25 cellular contexts compared by ENCODE assay signal in genomic region chr1:244301595-244302130, GRCh38.
DNase-seq lines count a peak whose midpoint lies in the region; ATAC-seq, FAIRE-seq and TF ChIP-seq lines count a peak whose summit lies in the region.
"Had no signal": no experiment of that assay in that cellular context is flagged by ENCODE, and none has a peak within 500 bp of the region (broad histone marks: within the 10 kb centered on the region; RNA-seq: fewer than 3 reads in every experiment).

No MANE protein-coding gene starts in this region.

- no peak overlapping the region for H2AFZ ChIP-seq in HepG2 (ENCODE audit: low read length)

- POLR2A ChIA-PET in HepG2 (lab: Yijun Ruan, JAX): no interaction called here

- H3K4me1 ChIP-seq in right lobe of liver (peaks cover 0 to 6% (median 0%) of the 10 kb centered on the region in 4 donors), HepG2 (ENCODE audit: insufficient read depth, low read length) (no peaks in the 10 kb centered on the region; the same call in 1 of the 2 replicates), mucosa of descending colon (ENCODE audit: low read depth) (peaks cover 5% of the 10 kb centered on the region), transverse colon (peaks cover 0 to 26% (median 4%) of the 10 kb centered on the region in 4 donors)
- H3K4me1 ChIP-seq: psoas muscle had no signal

- H3K4me3 Mint-ChIP-seq in dendritic cell treated with granulocyte-macrophage colony-stimulating factor and Interleukin-4, amounts not matched to agents 40 ng/mL and 50 ng/mL, for 4 days: no peak overlapping the region
- H3K4me3 Mint-ChIP-seq: activated CD4-positive, alpha-beta memory T cell treated with anti-CD3 and anti-CD28 coated beads for 36 hours; CD14-positive monocyte; stimulated activated memory B cell treated with anti-CD40 and anti-IgM and Interleukin-4, amounts not matched to agents 10 μg/mL and 1 μg/mL and 100 μg/mL, for 72 hours; WTC11 had no signal

- 78% methylated on average over 5 of the region's 5 CpGs for WGBS in right lobe of liver (ENCODE audit: insufficient coverage, low coverage, low lambda C conversion rate, missing lambda C conversion rate)
- 24% methylated on average over 5 of the region's 5 CpGs for WGBS in HepG2 (ENCODE audit: low lambda C conversion rate)
- 91% methylated on average over 5 of the region's 5 CpGs; no CpG with 5 or more reads in 1 of the 2 donors for WGBS in transverse colon (ENCODE audit: low coverage in 1 of 2), 2 donors

- H3K4me1 Mint-ChIP-seq in dendritic cell treated with granulocyte-macrophage colony-stimulating factor and Interleukin-4, amounts not matched to agents 40 ng/mL and 50 ng/mL, for 4 days (ENCODE audit: low read depth): peaks cover 63% of the 10 kb centered on the region

- DNase-seq in right lobe of liver: no peak
- DNase-seq in HepG2 (ENCODE audit: low spot score): no peak
- DNase-seq in mucosa of descending colon: no peak
- no peak for DNase-seq in OCI-M2 (lab: John Stamatoyannopoulos, UW; ENCODE audit: unreplicated experiment)
- DNase-seq in transverse colon: no peak
- DNase-seq: activated CD4-positive, alpha-beta memory T cell treated with anti-CD3 and anti-CD28 coated beads for 36 hours; activated gamma-delta T cell; amniotic stem cell; cortex of kidney; NCI-H1694 treated with DMSO at 0.1 percent for 48 hours; NCI-H2171 treated with DMSO at 0.1 percent for 48 hours; psoas muscle; stimulated activated CD4-positive, alpha-beta T cell treated with anti-CD3 and anti-CD28 coated beads, Interleukin-2, amount 100 ng/mL, for 24 hours; T-helper 9 cell; testis had no signal

- no peak for TF ChIP-seq RAD21 in HepG2 (CRISPR knock-in tag; IDR thresholded peaks at IDR 0.05)

- TF ChIP-seq EP300 in HepG2 (IDR thresholded peaks at IDR 0.05; ENCODE audit: low read depth in 2 of 2, low read length in 2 of 2): no peak
- TF ChIP-seq EP300 in HepG2 (CRISPR knock-in tag; IDR thresholded peaks at IDR 0.05; ENCODE audit: borderline replicate concordance): no peak
- TF ChIP-seq EP300 in transverse colon (IDR thresholded peaks at IDR 0.05; ENCODE audit: low read depth): no peak

- H3K79me2 ChIP-seq in HepG2 (ENCODE audit: insufficient read depth, low read length): no peaks in the 10 kb centered on the region

- H3K36me3 ChIP-seq in right lobe of liver (no peaks in the 10 kb centered on the region), HepG2 (replicated peaks in 1 of 2; ENCODE audit: control insufficient read depth in 1 of 2, insufficient read depth in 2 of 2, low read length in 2 of 2) (no peaks in the 10 kb centered on the region), mucosa of descending colon (ENCODE audit: low read depth) (no peaks in the 10 kb centered on the region), transverse colon (no peaks in the 10 kb centered on the region)

- H3K4me3 ChIP-seq in right lobe of liver: no peak overlapping the region
- H3K4me3 ChIP-seq in HepG2 (replicated peaks in 1 of 3; ENCODE audit: insufficient read depth in 1 of 3, low read depth in 2 of 3, low read length in 3 of 3): no peak overlapping the region
- no peak overlapping the region for H3K4me3 ChIP-seq in mucosa of descending colon
- H3K4me3 ChIP-seq in transverse colon: no peak overlapping the region
- H3K4me3 ChIP-seq: psoas muscle, skin epidermis, testis had no signal

- intact Hi-C loops in right lobe of liver (cut with DNase I): no loop called here
- intact Hi-C loops in HepG2 (cut with micrococcal nuclease; ENCODE audit: unreplicated experiment): no loop called here
- intact Hi-C loops in dendritic cell treated with granulocyte-macrophage colony-stimulating factor and Interleukin-4, amounts not matched to agents 40 ng/mL and 50 ng/mL, for 4 days (cut with micrococcal nuclease): no loop called here
- intact Hi-C loops in mucosa of descending colon (cut with DNase I, micrococcal nuclease): no loop called here
- intact Hi-C loops in transverse colon (cut with DNase I; ENCODE audit: low total_unique reads): no loop called here

- no peaks in the 10 kb centered on the region for H4K20me1 ChIP-seq in HepG2 (ENCODE audit: insufficient read depth, low read length)

- H3K9me3 Mint-ChIP-seq in dendritic cell treated with granulocyte-macrophage colony-stimulating factor and Interleukin-4, amounts not matched to agents 40 ng/mL and 50 ng/mL, for 4 days: no peaks in the 10 kb centered on the region
- H3K9me3 Mint-ChIP-seq: activated CD4-positive, alpha-beta memory T cell treated with anti-CD3 and anti-CD28 coated beads for 36 hours had no signal

- CTCF ChIA-PET in HepG2 (lab: Yijun Ruan, JAX; ENCODE audit: low intra/inter-chr PET ratio, low total read pairs): no interaction called here

- ATAC-seq in right lobe of liver (no peak), HepG2 (no peak), mucosa of descending colon (peak; percentile 12), GM19328 (IDR thresholded peaks at IDR 0.05; ENCODE audit: unreplicated experiment) (no peak), HG03045 (IDR thresholded peaks at IDR 0.05; ENCODE audit: unreplicated experiment) (no peak)
- ATAC-seq: left lobe of liver; psoas muscle; stimulated activated memory B cell treated with anti-CD40 and anti-IgM and Interleukin-4, amounts not matched to agents 10 μg/mL and 1 μg/mL and 100 μg/mL, for 72 hours; WTC11 had no signal

- BruUV-seq in HepG2 (replicated peaks; lab: Mats Ljungman, UMichigan): no TSS peak

- H3K9me3 ChIP-seq in right lobe of liver (no peaks in the 10 kb centered on the region), HepG2 (ENCODE audit: low read length) (no peaks in the 10 kb centered on the region), mucosa of descending colon (no peaks in the 10 kb centered on the region), transverse colon (no peaks in the 10 kb centered on the region)
- H3K9me3 ChIP-seq: psoas muscle, testis had no signal

- in situ Hi-C loops in HepG2 (cut with HindIII; ENCODE audit: extremely low pct_ligation_motif_present, low pct_unique_long_range_greater_than_20kb) (no loop called here), transverse colon (cut with MboI; ENCODE audit: low pct_ligation_motif_present in 1 of 4, low pct_unique_long_range_greater_than_20kb in 1 of 4, low sequenced_read_pairs in 3 of 4) (no loop called here)

- TF ChIP-seq CTCF in right lobe of liver (IDR thresholded peaks at IDR 0.05) (no peak), HepG2 (CRISPR knock-in tag; IDR thresholded peaks at IDR 0.05) (no peak), mucosa of descending colon (IDR thresholded peaks at IDR 0.05) (no peak), transverse colon (IDR thresholded peaks at IDR 0.05) (no peak)

- H3K4me2 ChIP-seq in HepG2 (ENCODE audit: low read depth, low read length): no peak overlapping the region

- H3K27ac ChIP-seq in right lobe of liver: peak overlapping the region in 2 of 3 donors; percentile 8 to 25
- H3K27ac ChIP-seq in HepG2 (ENCODE audit: extremely low read length, insufficient read depth, low read length): no peak overlapping the region
- H3K27ac ChIP-seq in transverse colon: no peak overlapping the region
- H3K27ac ChIP-seq: psoas muscle, skin epidermis had no signal

- TF ChIP-seq POLR2A in right lobe of liver (IDR thresholded peaks at IDR 0.05): no peak
- no peak for TF ChIP-seq POLR2A in HepG2 (IDR thresholded peaks at IDR 0.05; ENCODE audit: insufficient read depth in 1 of 2, low read depth in 2 of 2, low read length in 2 of 2)
- TF ChIP-seq POLR2A in transverse colon (IDR thresholded peaks at IDR 0.05): no peak

- peak overlapping the region; percentile 1 for H3K27ac Mint-ChIP-seq in dendritic cell treated with granulocyte-macrophage colony-stimulating factor and Interleukin-4, amounts not matched to agents 40 ng/mL and 50 ng/mL, for 4 days
- H3K27ac Mint-ChIP-seq: activated CD4-positive, alpha-beta memory T cell treated with anti-CD3 and anti-CD28 coated beads for 36 hours; stimulated activated memory B cell treated with anti-CD40 and anti-IgM and Interleukin-4, amounts not matched to agents 10 μg/mL and 1 μg/mL and 100 μg/mL, for 72 hours; WTC11 had no signal

- FAIRE-seq in HepG2 (lab: Jason Lieb, UNC): no peak
- FAIRE-seq: bronchial epithelial cell, G401.6 had no signal

- no peaks in the 10 kb centered on the region for H3K27me3 Mint-ChIP-seq in dendritic cell treated with granulocyte-macrophage colony-stimulating factor and Interleukin-4, amounts not matched to agents 40 ng/mL and 50 ng/mL, for 4 days
- H3K27me3 Mint-ChIP-seq: activated CD4-positive, alpha-beta memory T cell treated with anti-CD3 and anti-CD28 coated beads for 36 hours; stimulated activated memory B cell treated with anti-CD40 and anti-IgM and Interleukin-4, amounts not matched to agents 10 μg/mL and 1 μg/mL and 100 μg/mL, for 72 hours had no signal

- H3K9ac ChIP-seq in HepG2 (ENCODE audit: insufficient read depth, low read depth, low read length): no peak overlapping the region

- no peaks in the 10 kb centered on the region for H3K27me3 ChIP-seq in right lobe of liver
- peaks cover 0 to 7% of the 10 kb centered on the region in 2 experiments; a peak in 2 of 5 replicates for H3K27me3 ChIP-seq in HepG2 (ENCODE audit: control insufficient read depth in 1 of 2, insufficient read depth in 2 of 2, low read length in 2 of 2)
- no peaks in the 10 kb centered on the region for H3K27me3 ChIP-seq in transverse colon
- H3K27me3 ChIP-seq: testis had no signal

- no peaks in the 10 kb centered on the region for H3K36me3 Mint-ChIP-seq in dendritic cell treated with granulocyte-macrophage colony-stimulating factor and Interleukin-4, amounts not matched to agents 40 ng/mL and 50 ng/mL, for 4 days (ENCODE audit: low read depth)
- H3K36me3 Mint-ChIP-seq: activated CD4-positive, alpha-beta memory T cell treated with anti-CD3 and anti-CD28 coated beads for 36 hours; stimulated activated memory B cell treated with anti-CD40 and anti-IgM and Interleukin-4, amounts not matched to agents 10 μg/mL and 1 μg/mL and 100 μg/mL, for 72 hours had no signal

TF ChIP-seq in HepG2, 621 proteins besides CTCF, POLR2A, EP300 and RAD21 (continues in another document):
- TF ChIP-seq CREB1 (IDR thresholded peaks at IDR 0.05) (no peak), CREB1 (CRISPR knock-in tag; IDR thresholded peaks at IDR 0.05) (no peak), ZBTB37 (CRISPR knock-in tag; IDR thresholded peaks at IDR 0.05) (no peak), ZNF773 (CRISPR knock-in tag; IDR thresholded peaks at IDR 0.05; ENCODE audit: borderline replicate concordance) (no peak)

Comparison
In these comparisons a context has a peak if more than half of its experiments do, and no peak if none do; other contexts are left out.
1. H3K27ac ChIP-seq: peak in right lobe of liver (2 of 3); none in HepG2 (single experiment) and transverse colon (0 of 4).